In genomic region chrX:154734101-154734781, GRCh38 we compare ENCODE assay signal across 8 cellular contexts. TPM values are rescaled to one million over a fixed set of nuclear protein-coding genes. Genes with fewer than 3 reads are reported as not detected.
DNase-seq lines count a peak whose midpoint lies in the region; ATAC-seq lines count a peak whose summit lies in the region.

No MANE protein-coding gene starts in this region.

- H3K27me3 Mint-ChIP-seq in activated T-helper 2 cell treated with anti-CD3 and anti-CD28 coated beads, Interferon-gamma antibody, Interleukin-2, Interleukin-4, amounts not matched to agents 10 μg/mL and 5 μg/mL and 100 μg/mL, durations not matched to agents 14 hours and 24 hours and 36 hours (ENCODE audit: low read depth): no peaks in the 10 kb centered on the region

- peaks cover 0 to 5% (median 0%) of the 10 kb centered on the region in 5 donors for H3K27me3 ChIP-seq in subcutaneous abdominal adipose tissue (ENCODE audit: control insufficient read depth in 5 of 5, insufficient read depth in 4 of 5, low read length in 5 of 5)

- peak overlapping the region; percentile 12 to 56 (median 46) for H3K9ac ChIP-seq in subcutaneous abdominal adipose tissue (ENCODE audit: low read length in 5 of 5)

- H3K27ac Mint-ChIP-seq in activated T-helper 2 cell treated with anti-CD3 and anti-CD28 coated beads, Interferon-gamma antibody, Interleukin-2, Interleukin-4, amounts not matched to agents 10 μg/mL and 5 μg/mL and 100 μg/mL, durations not matched to agents 14 hours and 24 hours and 36 hours: peak overlapping the region; percentile 85

- peaks cover 19% of the 10 kb centered on the region for H3K36me3 Mint-ChIP-seq in activated T-helper 2 cell treated with anti-CD3 and anti-CD28 coated beads, Interferon-gamma antibody, Interleukin-2, Interleukin-4, amounts not matched to agents 10 μg/mL and 5 μg/mL and 100 μg/mL, durations not matched to agents 14 hours and 24 hours and 36 hours (ENCODE audit: low read depth)

- H3K9me3 ChIP-seq in subcutaneous abdominal adipose tissue (ENCODE audit: control insufficient read depth in 5 of 5, low read length in 5 of 5): no peaks in the 10 kb centered on the region

- intact Hi-C loops in activated T-helper 2 cell treated with anti-CD3 and anti-CD28 coated beads, Interferon-gamma antibody, Interleukin-2, Interleukin-4, amounts not matched to agents 10 μg/mL and 5 μg/mL and 100 μg/mL, durations not matched to agents 14 hours and 24 hours and 36 hours (cut with micrococcal nuclease): loop anchor here (2.0 kb wide), 1 partner anchor 17 kb away; the partner anchor contains the start of gene GAB3

- DNase-seq in stimulated activated CD4-positive, alpha-beta T cell treated with anti-CD3 and anti-CD28 coated beads, Interleukin-15, amount 100 ng/mL, for 24 hours: peak; percentile 10
- no peak for DNase-seq in stimulated activated CD4-positive, alpha-beta T cell treated with anti-CD3 and anti-CD28 coated beads, Interleukin-1b, Interleukin-23, amount 100 ng/mL, for 48 hours
- peak; percentile 11 for DNase-seq in activated T-helper 2 cell treated with anti-CD3 and anti-CD28 coated beads, Interferon-gamma antibody, Interleukin-2, Interleukin-4, amounts not matched to agents 10 μg/mL and 5 μg/mL and 100 μg/mL, durations not matched to agents 14 hours and 24 hours and 36 hours (ENCODE audit: low spot score)
- DNase-seq in iris pigment epithelial cell (ENCODE audit: low read depth): peak; percentile 92
- DNase-seq in stimulated activated naive CD4-positive, alpha-beta T cell treated with Interleukin-2 at 50 U/mL for 16 hours (lab: John Stamatoyannopoulos, UW): no peak

- peaks cover 23 to 96% (median 76%) of the 10 kb centered on the region in 5 donors for H3K4me1 ChIP-seq in subcutaneous abdominal adipose tissue (ENCODE audit: control insufficient read depth in 5 of 5, insufficient read depth in 5 of 5, low read length in 5 of 5)

- no peaks in the 10 kb centered on the region for H3K36me3 ChIP-seq in subcutaneous abdominal adipose tissue (ENCODE audit: control insufficient read depth in 5 of 5, insufficient read depth in 5 of 5, low read length in 5 of 5)

- no peaks in the 10 kb centered on the region for H3K9me3 Mint-ChIP-seq in activated T-helper 2 cell treated with anti-CD3 and anti-CD28 coated beads, Interferon-gamma antibody, Interleukin-2, Interleukin-4, amounts not matched to agents 10 μg/mL and 5 μg/mL and 100 μg/mL, durations not matched to agents 14 hours and 24 hours and 36 hours

- ATAC-seq in HG03196 (IDR thresholded peaks at IDR 0.05; ENCODE audit: unreplicated experiment) (no peak), GM18907 (IDR thresholded peaks at IDR 0.05; ENCODE audit: unreplicated experiment) (no peak)

- peak overlapping the region; percentile 64 for H3K4me3 Mint-ChIP-seq in activated T-helper 2 cell treated with anti-CD3 and anti-CD28 coated beads, Interferon-gamma antibody, Interleukin-2, Interleukin-4, amounts not matched to agents 10 μg/mL and 5 μg/mL and 100 μg/mL, durations not matched to agents 14 hours and 24 hours and 36 hours (ENCODE audit: low read depth)

- peak overlapping the region; percentile 91 for H3K27ac ChIP-seq in subcutaneous abdominal adipose tissue (ENCODE audit: low read depth, low read length)

- peak overlapping the region in 1 of 5 donors; percentile 10 for H3K4me3 ChIP-seq in subcutaneous abdominal adipose tissue (ENCODE audit: low read depth in 1 of 5, low read length in 5 of 5)

- peaks cover 86% of the 10 kb centered on the region for H3K4me1 Mint-ChIP-seq in activated T-helper 2 cell treated with anti-CD3 and anti-CD28 coated beads, Interferon-gamma antibody, Interleukin-2, Interleukin-4, amounts not matched to agents 10 μg/mL and 5 μg/mL and 100 μg/mL, durations not matched to agents 14 hours and 24 hours and 36 hours (ENCODE audit: low read depth)

RNA-seq across cellular contexts. Expression of gene GAB3, which starts 16.6 kb away (rescaled TPM):
- 4.3 and 4.5 TPM in 2 replicates for total RNA-seq in activated T-helper 2 cell treated with anti-CD3 and anti-CD28 coated beads, Interferon-gamma antibody, Interleukin-2, Interleukin-4, amounts not matched to agents 10 μg/mL and 5 μg/mL and 100 μg/mL, durations not matched to agents 14 hours and 24 hours and 36 hours

RNA-seq across cellular contexts. Expression of gene DKC1, which starts 28.4 kb away (rescaled TPM):
- 150 TPM in 2 replicates for total RNA-seq in activated T-helper 2 cell treated with anti-CD3 and anti-CD28 coated beads, Interferon-gamma antibody, Interleukin-2, Interleukin-4, amounts not matched to agents 10 μg/mL and 5 μg/mL and 100 μg/mL, durations not matched to agents 14 hours and 24 hours and 36 hours

Comparison
In these comparisons a context has a peak if more than half of its experiments do, and no peak if none do; other contexts are left out.
1. DNase-seq: peak in stimulated activated CD4-positive, alpha-beta T cell treated with anti-CD3 and anti-CD28 coated beads, Interleukin-15, amount 100 ng/mL, for 24 hours (single experiment), activated T-helper 2 cell treated with anti-CD3 and anti-CD28 coated beads, Interferon-gamma antibody, Interleukin-2, Interleukin-4, amounts not matched to agents 10 μg/mL and 5 μg/mL and 100 μg/mL, durations not matched to agents 14 hours and 24 hours and 36 hours (single experiment) and iris pigment epithelial cell (single experiment); none in stimulated activated CD4-positive, alpha-beta T cell treated with anti-CD3 and anti-CD28 coated beads, Interleukin-1b, Interleukin-23, amount 100 ng/mL, for 48 hours (single experiment) and stimulated activated naive CD4-positive, alpha-beta T cell treated with Interleukin-2 at 50 U/mL for 16 hours (single experiment).